In the genomic region with DNA sequence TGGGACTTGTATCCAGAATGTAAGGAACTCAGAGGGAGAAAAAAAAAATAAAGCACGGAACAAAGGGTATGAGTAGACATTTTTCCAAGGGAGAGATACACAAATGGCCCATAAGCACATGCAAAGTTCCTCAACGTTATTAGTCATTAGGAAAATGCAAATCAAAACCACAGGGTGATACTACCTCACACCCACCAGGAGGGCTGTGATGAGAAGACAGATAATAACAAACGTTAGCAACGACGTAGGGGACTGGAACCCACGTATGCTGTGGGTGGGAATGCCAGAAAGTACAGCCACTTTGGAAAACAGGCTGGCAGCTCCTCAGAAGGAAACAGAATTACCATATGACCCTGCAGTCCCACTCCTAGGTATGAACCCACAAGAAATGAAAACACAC, we compare ENCODE assay signal across 13 cellular contexts. TPM values are rescaled to one million over a fixed set of nuclear protein-coding genes. Genes with fewer than 3 reads are reported as not detected.
"Had no signal": no experiment of that assay in that cellular context is flagged by ENCODE, and none has a peak within 500 bp of the region (broad histone marks: within the 10 kb centered on the region; RNA-seq: fewer than 3 reads in every experiment).

No MANE protein-coding gene starts in this region.

RNA-seq across cellular contexts. Expression of a gene that starts 41.5 kb away (rescaled TPM):
- total RNA-seq: dermis blood vessel endothelial cell; endothelial cell of umbilical vein; epithelial cell of proximal tubule; esophagus muscularis mucosa; fibroblast of lung; foreskin keratinocyte; hepatocyte; natural killer cell treated with Interleukin-12 subunit alpha and Interleukin-12 subunit beta and Interleukin-15 and Interleukin-18, amount 100 ng/mL, for 72 hours; neural crest cell; omental fat pad; posterior vena cava; pulmonary artery endothelial cell; tibial nerve had no signal
- polyA plus RNA-seq: endothelial cell of umbilical vein, fibroblast of lung, foreskin keratinocyte had no signal
